Comparison of ENCODE assay signal across 40 cellular contexts in the genomic region with DNA sequence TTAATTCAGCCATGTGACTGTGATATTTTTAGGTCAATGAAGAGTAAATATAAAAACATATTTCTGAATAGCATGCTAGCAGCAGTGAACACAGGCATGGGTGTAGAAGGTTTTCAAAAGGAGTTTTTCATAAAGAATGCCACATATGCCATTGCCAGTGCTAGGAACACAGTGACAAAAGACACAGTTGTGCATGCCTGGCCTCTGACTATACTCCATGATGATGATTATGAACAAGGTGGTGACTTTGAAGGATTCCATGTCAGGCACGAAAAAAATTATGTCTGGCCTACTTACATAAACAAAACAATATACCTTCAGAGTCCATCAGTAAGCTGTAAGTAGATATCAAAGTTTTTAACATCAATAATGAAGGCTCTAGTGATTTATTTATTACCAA.
"Had no signal": no experiment of that assay in that cellular context is flagged by ENCODE, and none has a peak within 500 bp of the region (broad histone marks: within the 10 kb centered on the region; RNA-seq: fewer than 3 reads in every experiment).

No MANE protein-coding gene starts in this region.

- ATAC-seq: activated naive CD4-positive, alpha-beta T cell treated with anti-CD3 and anti-CD28 coated beads, Interleukin-2, amount 50 U/mL, for 72 hours; activated naive CD8-positive, alpha-beta T cell treated with anti-CD3 and anti-CD28 coated beads, Interleukin-2, amount 50 U/mL, for 24 hours; activated T-cell treated with anti-CD3 and anti-CD28 coated beads, Interleukin-2, amount 50 U/mL, for 4 hours; activated T-cell treated with anti-CD3 and anti-CD28 coated beads, Interleukin-2, amount 50 U/mL, for 72 hours; activated T-helper 17 cell treated with anti-CD3 and anti-CD28 coated beads, Interleukin-2, amount 50 U/mL, for 72 hours; body of pancreas had no signal

- H3K27ac ChIP-seq: adrenal gland, ascending aorta, body of pancreas, brain microvascular endothelial cell, breast epithelium, cardiac muscle cell had no signal

- DNase-seq: activated effector memory CD4-positive, alpha-beta T cell treated with anti-CD3 and anti-CD28 coated beads, Interleukin-2, amount 50 U/mL, for 16 hours; activated effector memory CD4-positive, alpha-beta T cell treated with Interleukin-2 at 50 U/mL for 16 hours; activated gamma-delta T cell; activated gamma-delta T cell treated with Interleukin-2 at 50 U/mL for 16 hours; activated naive CD4-positive, alpha-beta T cell; activated naive CD4-positive, alpha-beta T cell treated with anti-CD3 and anti-CD28 coated beads for 36 hours; activated naive CD4-positive, alpha-beta T cell treated with anti-CD3 and anti-CD28 coated beads, Interleukin-2, amount 10 ng/mL, durations not matched to agents 7 days and 5 days; activated naive CD4-positive, alpha-beta T cell treated with anti-CD3 and anti-CD28 coated beads, Interleukin-2, amount 50 U/mL, for 16 hours; activated naive CD4-positive, alpha-beta T cell treated with Interleukin-2 at 50 U/mL for 16 hours; activated naive CD8-positive, alpha-beta T cell treated with anti-CD3 and anti-CD28 coated beads for 36 hours; activated naive CD8-positive, alpha-beta T cell treated with anti-CD3 and anti-CD28 coated beads, Interleukin-2, amount 10 ng/mL, durations not matched to agents 7 days and 5 days; activated naive CD8-positive, alpha-beta T cell treated with anti-CD3 and anti-CD28 coated beads, Interleukin-2, amount 50 U/mL, for 24 hours; activated T-cell treated with anti-CD3 and anti-CD28 coated beads, Interleukin-2, amount 50 U/mL, for 1 hour; activated T-cell treated with anti-CD3 and anti-CD28 coated beads, Interleukin-2, amount 50 U/mL, for 24 hours; activated T-cell treated with anti-CD3 and anti-CD28 coated beads, Interleukin-2, amount 50 U/mL, for 4 hours; activated T-cell treated with anti-CD3 and anti-CD28 coated beads, Interleukin-2, amount 50 U/mL, for 48 hours; activated T-cell treated with anti-CD3 and anti-CD28 coated beads, Interleukin-2, amount 50 U/mL, for 72 hours; adrenal gland; amniotic stem cell; amygdala; anterior cingulate cortex; aorta; body of pancreas; brain microvascular endothelial cell; caudate nucleus; central memory CD4-positive, alpha-beta T cell; cerebellar nuclear complex had no signal

- H3K27me3 Mint-ChIP-seq: activated naive CD4-positive, alpha-beta T cell treated with anti-CD3 and anti-CD28 coated beads, Interleukin-2, amount 10 ng/mL, durations not matched to agents 7 days and 5 days; activated naive CD4-positive, alpha-beta T cell treated with anti-CD3 and anti-CD28 coated beads, Interleukin-2, amount 50 U/mL, for 24 hours; activated naive CD8-positive, alpha-beta T cell; activated naive CD8-positive, alpha-beta T cell treated with anti-CD3 and anti-CD28 coated beads for 36 hours; activated naive CD8-positive, alpha-beta T cell treated with anti-CD3 and anti-CD28 coated beads, Interleukin-2, amount 10 ng/mL, durations not matched to agents 7 days and 5 days; activated naive CD8-positive, alpha-beta T cell treated with anti-CD3 and anti-CD28 coated beads, Interleukin-2, amount 50 U/mL, for 24 hours; activated T-cell treated with anti-CD3 and anti-CD28 coated beads, Interleukin-2, amount 50 U/mL, for 24 hours; activated T-helper 17 cell treated with anti-CD3 and anti-CD28 coated beads, Interleukin-2, amount 50 U/mL, for 72 hours; brain; central memory CD8-positive, alpha-beta T cell had no signal

- H3K36me3 ChIP-seq: adrenal gland, ascending aorta, brain microvascular endothelial cell, cardiac muscle cell had no signal

- H3K9me3 ChIP-seq: adrenal gland, ascending aorta, body of pancreas had no signal

- H3K9me3 Mint-ChIP-seq: activated naive CD4-positive, alpha-beta T cell treated with anti-CD3 and anti-CD28 coated beads for 36 hours; activated naive CD4-positive, alpha-beta T cell treated with anti-CD3 and anti-CD28 coated beads, Interleukin-2, amount 50 U/mL, for 24 hours; activated naive CD8-positive, alpha-beta T cell treated with anti-CD3 and anti-CD28 coated beads for 36 hours; activated naive CD8-positive, alpha-beta T cell treated with anti-CD3 and anti-CD28 coated beads, Interleukin-2, amount 10 ng/mL, durations not matched to agents 7 days and 5 days; activated T-cell treated with anti-CD3 and anti-CD28 coated beads, Interleukin-2, amount 50 U/mL, for 24 hours; activated T-helper 1 cell treated with anti-CD3 and anti-CD28 coated beads, Interleukin-12 subunit alpha, Interleukin-12 subunit beta, Interleukin-2, Interleukin-4 antibody, amounts not matched to agents 30 ng/mL and 10 ng/mL and 1 ng/mL, durations not matched to agents 14 hours and 24 hours and 36 hours; activated T-helper 17 cell treated with anti-CD3 and anti-CD28 coated beads, Interleukin-2, amount 50 U/mL, for 72 hours; activated T-helper 2 cell treated with anti-CD3 and anti-CD28 coated beads, Interferon-gamma antibody, Interleukin-2, Interleukin-4, amounts not matched to agents 10 μg/mL and 5 μg/mL and 100 μg/mL, durations not matched to agents 14 hours and 24 hours and 36 hours had no signal

- H3K4me1 Mint-ChIP-seq: activated naive CD4-positive, alpha-beta T cell treated with anti-CD3 and anti-CD28 coated beads, Interleukin-2, amount 10 ng/mL, durations not matched to agents 7 days and 5 days; activated naive CD4-positive, alpha-beta T cell treated with anti-CD3 and anti-CD28 coated beads, Interleukin-2, amount 50 U/mL, for 24 hours; activated naive CD8-positive, alpha-beta T cell treated with anti-CD3 and anti-CD28 coated beads for 36 hours; activated naive CD8-positive, alpha-beta T cell treated with anti-CD3 and anti-CD28 coated beads, Interleukin-2, amount 10 ng/mL, durations not matched to agents 7 days and 5 days; activated naive CD8-positive, alpha-beta T cell treated with anti-CD3 and anti-CD28 coated beads, Interleukin-2, amount 50 U/mL, for 24 hours; activated T-helper 17 cell treated with anti-CD3 and anti-CD28 coated beads, Interleukin-2, amount 50 U/mL, for 72 hours; brain; central memory CD8-positive, alpha-beta T cell had no signal

- H3K4me3 Mint-ChIP-seq: activated naive CD4-positive, alpha-beta T cell treated with anti-CD3 and anti-CD28 coated beads for 36 hours; activated naive CD4-positive, alpha-beta T cell treated with anti-CD3 and anti-CD28 coated beads, Interleukin-2, amount 10 ng/mL, durations not matched to agents 7 days and 5 days; activated naive CD4-positive, alpha-beta T cell treated with anti-CD3 and anti-CD28 coated beads, Interleukin-2, amount 50 U/mL, for 24 hours; activated naive CD8-positive, alpha-beta T cell; activated naive CD8-positive, alpha-beta T cell treated with anti-CD3 and anti-CD28 coated beads for 36 hours; activated naive CD8-positive, alpha-beta T cell treated with anti-CD3 and anti-CD28 coated beads, Interleukin-2, amount 10 ng/mL, durations not matched to agents 7 days and 5 days; activated naive CD8-positive, alpha-beta T cell treated with anti-CD3 and anti-CD28 coated beads, Interleukin-2, amount 50 U/mL, for 24 hours; activated T-cell treated with anti-CD3 and anti-CD28 coated beads, Interleukin-2, amount 50 U/mL, for 24 hours; activated T-cell treated with anti-CD3 and anti-CD28 coated beads, Interleukin-2, amount 50 U/mL, for 4 hours; activated T-cell treated with anti-CD3 and anti-CD28 coated beads, Interleukin-2, amount 50 U/mL, for 72 hours; activated T-helper 1 cell treated with anti-CD3 and anti-CD28 coated beads, Interleukin-12 subunit alpha, Interleukin-12 subunit beta, Interleukin-2, Interleukin-4 antibody, amounts not matched to agents 30 ng/mL and 10 ng/mL and 1 ng/mL, durations not matched to agents 14 hours and 24 hours and 36 hours; activated T-helper 17 cell treated with anti-CD3 and anti-CD28 coated beads, Interleukin-2, amount 50 U/mL, for 72 hours; brain; central memory CD8-positive, alpha-beta T cell had no signal

- H3K27ac Mint-ChIP-seq: activated naive CD4-positive, alpha-beta T cell treated with anti-CD3 and anti-CD28 coated beads for 36 hours; activated naive CD4-positive, alpha-beta T cell treated with anti-CD3 and anti-CD28 coated beads, Interleukin-2, amount 10 ng/mL, durations not matched to agents 7 days and 5 days; activated naive CD4-positive, alpha-beta T cell treated with anti-CD3 and anti-CD28 coated beads, Interleukin-2, amount 50 U/mL, for 24 hours; activated naive CD4-positive, alpha-beta T cell treated with anti-CD3 and anti-CD28 coated beads, Interleukin-2, amount 50 U/mL, for 72 hours; activated naive CD8-positive, alpha-beta T cell; activated naive CD8-positive, alpha-beta T cell treated with anti-CD3 and anti-CD28 coated beads for 36 hours; activated naive CD8-positive, alpha-beta T cell treated with anti-CD3 and anti-CD28 coated beads, Interleukin-2, amount 10 ng/mL, durations not matched to agents 7 days and 5 days; activated naive CD8-positive, alpha-beta T cell treated with anti-CD3 and anti-CD28 coated beads, Interleukin-2, amount 50 U/mL, for 24 hours; activated T-cell treated with anti-CD3 and anti-CD28 coated beads, Interleukin-2, amount 50 U/mL, for 24 hours; activated T-cell treated with anti-CD3 and anti-CD28 coated beads, Interleukin-2, amount 50 U/mL, for 72 hours; activated T-helper 1 cell treated with anti-CD3 and anti-CD28 coated beads, Interleukin-12 subunit alpha, Interleukin-12 subunit beta, Interleukin-2, Interleukin-4 antibody, amounts not matched to agents 30 ng/mL and 10 ng/mL and 1 ng/mL, durations not matched to agents 14 hours and 24 hours and 36 hours; activated T-helper 17 cell treated with anti-CD3 and anti-CD28 coated beads, Interleukin-2, amount 50 U/mL, for 72 hours; activated T-helper 2 cell treated with anti-CD3 and anti-CD28 coated beads, Interferon-gamma antibody, Interleukin-2, Interleukin-4, amounts not matched to agents 10 μg/mL and 5 μg/mL and 100 μg/mL, durations not matched to agents 14 hours and 24 hours and 36 hours; brain had no signal

- FAIRE-seq: astrocyte, bronchial epithelial cell had no signal

- H3K27me3 ChIP-seq: adrenal gland, ascending aorta, body of pancreas, brain microvascular endothelial cell, breast epithelium, cardiac muscle cell had no signal

- H3K4me1 ChIP-seq: adrenal gland, ascending aorta, body of pancreas, breast epithelium had no signal

- H3K4me3 ChIP-seq: adrenal gland, ascending aorta, body of pancreas, breast epithelium, cardiac muscle cell had no signal

- H3K36me3 Mint-ChIP-seq: activated naive CD4-positive, alpha-beta T cell treated with anti-CD3 and anti-CD28 coated beads, Interleukin-2, amount 10 ng/mL, durations not matched to agents 7 days and 5 days; activated naive CD4-positive, alpha-beta T cell treated with anti-CD3 and anti-CD28 coated beads, Interleukin-2, amount 50 U/mL, for 24 hours; activated naive CD4-positive, alpha-beta T cell treated with anti-CD3 and anti-CD28 coated beads, Interleukin-2, amount 50 U/mL, for 72 hours; activated naive CD8-positive, alpha-beta T cell; activated naive CD8-positive, alpha-beta T cell treated with anti-CD3 and anti-CD28 coated beads for 36 hours; activated naive CD8-positive, alpha-beta T cell treated with anti-CD3 and anti-CD28 coated beads, Interleukin-2, amount 10 ng/mL, durations not matched to agents 7 days and 5 days; brain had no signal
